In the genomic region with DNA sequence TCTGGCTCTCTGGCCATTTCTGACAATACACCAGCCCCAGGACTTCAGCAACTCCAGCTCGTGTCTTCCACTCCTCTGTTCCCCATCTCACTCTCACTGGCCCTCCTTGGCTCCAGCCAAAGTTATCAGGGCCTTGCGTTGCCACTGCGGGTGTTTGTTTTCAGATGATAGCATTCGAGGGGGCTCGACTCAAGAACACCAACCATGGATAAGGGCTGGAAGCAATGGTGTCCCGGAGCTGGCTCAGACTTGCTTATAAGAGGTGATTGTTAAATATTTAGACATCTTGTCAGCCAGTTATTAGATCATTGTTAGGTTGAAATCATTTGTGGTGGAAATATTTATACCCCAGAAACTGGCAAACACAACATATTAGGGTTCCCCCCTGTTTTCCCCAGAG, we compare ENCODE assay signal across 21 cellular contexts.
"Had no signal": no experiment of that assay in that cellular context is flagged by ENCODE, and none has a peak within 500 bp of the region (broad histone marks: within the 10 kb centered on the region; RNA-seq: fewer than 3 reads in every experiment).

No MANE protein-coding gene starts in this region.

- H3K9me3 ChIP-seq: stomach, suprapubic skin, tibial artery had no signal

- H3K4me3 ChIP-seq: stomach, suprapubic skin, tibial artery had no signal

- H3K27me3 ChIP-seq: suprapubic skin, tibial artery had no signal

- DNase-seq: activated CD4-positive, alpha-beta T cell treated with anti-CD3 and anti-CD28 coated beads for 36 hours; activated CD4-positive, alpha-beta T cell treated with anti-CD3 and anti-CD28 coated beads, Interleukin-2, amount 50 U/mL, for 4 hours; activated CD4-positive, CD25-positive, alpha-beta regulatory T cell; activated CD8-positive, alpha-beta memory T cell treated with anti-CD3 and anti-CD28 coated beads for 24 hours; activated effector memory CD4-positive, alpha-beta T cell treated with Interleukin-2 at 50 U/mL for 16 hours; activated naive CD4-positive, alpha-beta T cell treated with Interleukin-2 at 50 U/mL for 16 hours; anterior cingulate cortex; effector CD8-positive, alpha-beta T cell; foreskin keratinocyte; kidney glomerular epithelial cell; posterior cingulate gyrus; right cardiac atrium; stimulated activated CD4-positive, alpha-beta T cell treated with anti-CD3 and anti-CD28 coated beads, Interleukin-12 subunit alpha, Interleukin-12 subunit beta, amount 100 ng/mL, for 4 hours; stimulated activated CD4-positive, alpha-beta T cell treated with anti-CD3 and anti-CD28 coated beads, Interleukin-4, amount 100 ng/mL, for 24 hours; stomach; SW 1271; T1000; tibial artery had no signal

- ATAC-seq: activated CD4-positive, alpha-beta T cell treated with anti-CD3 and anti-CD28 coated beads for 36 hours; foreskin keratinocyte; left lobe of liver; right cardiac atrium; stimulated activated effector memory CD8-positive, alpha-beta T cell treated with anti-CD3 and anti-CD28 coated beads, Interleukin-12 subunit alpha, Interleukin-12 subunit beta, amount 100 ng/mL, for 72 hours had no signal

- H3K4me1 ChIP-seq: foreskin keratinocyte, stomach, tibial artery had no signal

- H3K36me3 ChIP-seq: stomach, suprapubic skin, tibial artery had no signal

- H3K27ac ChIP-seq: foreskin keratinocyte, stomach, suprapubic skin, tibial artery had no signal
